Comparison of ENCODE assay signal across 1 cellular context in the genomic region with DNA sequence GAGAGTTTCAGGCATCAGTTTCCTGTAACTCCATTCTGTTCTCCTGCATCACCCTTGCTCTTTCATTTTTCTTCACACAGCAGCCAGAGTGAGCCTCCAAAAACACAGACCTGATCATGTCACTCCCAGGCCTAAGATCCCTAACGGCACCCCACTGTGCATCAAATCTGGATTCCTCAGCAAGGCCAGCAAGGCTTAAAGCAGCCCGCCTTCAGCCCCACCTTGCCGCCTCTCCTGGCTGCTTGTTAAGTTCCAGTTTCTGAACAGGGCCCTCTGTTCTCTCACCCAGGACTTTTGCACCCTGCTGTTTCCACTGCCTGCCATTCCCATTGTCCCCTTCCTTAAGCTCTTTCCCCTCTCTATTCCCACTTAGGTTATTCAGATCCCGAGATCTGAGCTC.
TF ChIP-seq lines count a peak whose summit lies in the region.

No MANE protein-coding gene starts in this region.

TF ChIP-seq in GM23338, 12 proteins besides CTCF, POLR2A, EP300 and RAD21 (continued from another document):
- TF ChIP-seq, protein P1, sequence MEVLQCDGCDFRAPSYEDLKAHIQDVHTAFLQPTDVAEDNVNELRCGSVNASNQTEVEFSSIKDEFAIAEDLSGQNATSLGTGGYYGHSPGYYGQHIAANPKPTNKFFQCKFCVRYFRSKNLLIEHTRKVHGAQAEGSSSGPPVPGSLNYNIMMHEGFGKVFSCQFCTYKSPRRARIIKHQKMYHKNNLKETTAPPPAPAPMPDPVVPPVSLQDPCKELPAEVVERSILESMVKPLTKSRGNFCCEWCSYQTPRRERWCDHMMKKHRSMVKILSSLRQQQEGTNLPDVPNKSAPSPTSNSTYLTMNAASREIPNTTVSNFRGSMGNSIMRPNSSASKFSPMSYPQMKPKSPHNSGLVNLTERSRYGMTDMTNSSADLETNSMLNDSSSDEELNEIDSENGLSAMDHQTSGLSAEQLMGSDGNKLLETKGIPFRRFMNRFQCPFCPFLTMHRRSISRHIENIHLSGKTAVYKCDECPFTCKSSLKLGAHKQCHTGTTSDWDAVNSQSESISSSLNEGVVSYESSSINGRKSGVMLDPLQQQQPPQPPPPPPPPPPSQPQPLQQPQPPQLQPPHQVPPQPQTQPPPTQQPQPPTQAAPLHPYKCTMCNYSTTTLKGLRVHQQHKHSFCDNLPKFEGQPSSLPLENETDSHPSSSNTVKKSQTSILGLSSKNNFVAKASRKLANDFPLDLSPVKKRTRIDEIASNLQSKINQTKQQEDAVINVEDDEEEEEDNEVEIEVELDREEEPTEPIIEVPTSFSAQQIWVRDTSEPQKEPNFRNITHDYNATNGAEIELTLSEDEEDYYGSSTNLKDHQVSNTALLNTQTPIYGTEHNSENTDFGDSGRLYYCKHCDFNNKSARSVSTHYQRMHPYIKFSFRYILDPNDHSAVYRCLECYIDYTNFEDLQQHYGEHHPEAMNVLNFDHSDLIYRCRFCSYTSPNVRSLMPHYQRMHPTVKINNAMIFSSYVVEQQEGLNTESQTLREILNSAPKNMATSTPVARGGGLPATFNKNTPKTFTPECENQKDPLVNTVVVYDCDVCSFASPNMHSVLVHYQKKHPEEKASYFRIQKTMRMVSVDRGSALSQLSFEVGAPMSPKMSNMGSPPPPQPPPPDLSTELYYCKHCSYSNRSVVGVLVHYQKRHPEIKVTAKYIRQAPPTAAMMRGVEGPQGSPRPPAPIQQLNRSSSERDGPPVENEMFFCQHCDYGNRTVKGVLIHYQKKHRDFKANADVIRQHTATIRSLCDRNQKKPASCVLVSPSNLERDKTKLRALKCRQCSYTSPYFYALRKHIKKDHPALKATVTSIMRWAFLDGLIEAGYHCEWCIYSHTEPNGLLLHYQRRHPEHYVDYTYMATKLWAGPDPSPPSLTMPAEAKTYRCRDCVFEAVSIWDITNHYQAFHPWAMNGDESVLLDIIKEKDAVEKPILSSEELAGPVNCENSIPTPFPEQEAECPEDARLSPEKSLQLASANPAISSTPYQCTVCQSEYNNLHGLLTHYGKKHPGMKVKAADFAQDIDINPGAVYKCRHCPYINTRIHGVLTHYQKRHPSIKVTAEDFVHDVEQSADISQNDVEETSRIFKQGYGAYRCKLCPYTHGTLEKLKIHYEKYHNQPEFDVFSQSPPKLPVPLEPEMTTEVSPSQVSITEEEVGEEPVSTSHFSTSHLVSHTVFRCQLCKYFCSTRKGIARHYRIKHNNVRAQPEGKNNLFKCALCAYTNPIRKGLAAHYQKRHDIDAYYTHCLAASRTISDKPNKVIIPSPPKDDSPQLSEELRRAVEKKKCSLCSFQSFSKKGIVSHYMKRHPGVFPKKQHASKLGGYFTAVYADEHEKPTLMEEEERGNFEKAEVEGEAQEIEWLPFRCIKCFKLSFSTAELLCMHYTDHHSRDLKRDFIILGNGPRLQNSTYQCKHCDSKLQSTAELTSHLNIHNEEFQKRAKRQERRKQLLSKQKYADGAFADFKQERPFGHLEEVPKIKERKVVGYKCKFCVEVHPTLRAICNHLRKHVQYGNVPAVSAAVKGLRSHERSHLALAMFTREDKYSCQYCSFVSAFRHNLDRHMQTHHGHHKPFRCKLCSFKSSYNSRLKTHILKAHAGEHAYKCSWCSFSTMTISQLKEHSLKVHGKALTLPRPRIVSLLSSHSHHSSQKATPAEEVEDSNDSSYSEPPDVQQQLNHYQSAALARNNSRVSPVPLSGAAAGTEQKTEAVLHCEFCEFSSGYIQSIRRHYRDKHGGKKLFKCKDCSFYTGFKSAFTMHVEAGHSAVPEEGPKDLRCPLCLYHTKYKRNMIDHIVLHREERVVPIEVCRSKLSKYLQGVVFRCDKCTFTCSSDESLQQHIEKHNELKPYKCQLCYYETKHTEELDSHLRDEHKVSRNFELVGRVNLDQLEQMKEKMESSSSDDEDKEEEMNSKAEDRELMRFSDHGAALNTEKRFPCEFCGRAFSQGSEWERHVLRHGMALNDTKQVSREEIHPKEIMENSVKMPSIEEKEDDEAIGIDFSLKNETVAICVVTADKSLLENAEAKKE (CRISPR knock-in tag; IDR thresholded peaks at IDR 0.05), result no peak
- TF ChIP-seq STAT1 (IDR thresholded peaks at IDR 0.05; ENCODE audit: unreplicated experiment) (no peak), JUNB (IDR thresholded peaks at IDR 0.05; ENCODE audit: unreplicated experiment) (no peak), ZNF114 (CRISPR knock-in tag; IDR thresholded peaks at IDR 0.05) (no peak), EZH2phosphoT487 (IDR thresholded peaks at IDR 0.05; ENCODE audit: unreplicated experiment) (no peak), EZH2 (IDR thresholded peaks at IDR 0.05; ENCODE audit: low read depth, unreplicated experiment) (no peak)
- TF ChIP-seq, protein P2, sequence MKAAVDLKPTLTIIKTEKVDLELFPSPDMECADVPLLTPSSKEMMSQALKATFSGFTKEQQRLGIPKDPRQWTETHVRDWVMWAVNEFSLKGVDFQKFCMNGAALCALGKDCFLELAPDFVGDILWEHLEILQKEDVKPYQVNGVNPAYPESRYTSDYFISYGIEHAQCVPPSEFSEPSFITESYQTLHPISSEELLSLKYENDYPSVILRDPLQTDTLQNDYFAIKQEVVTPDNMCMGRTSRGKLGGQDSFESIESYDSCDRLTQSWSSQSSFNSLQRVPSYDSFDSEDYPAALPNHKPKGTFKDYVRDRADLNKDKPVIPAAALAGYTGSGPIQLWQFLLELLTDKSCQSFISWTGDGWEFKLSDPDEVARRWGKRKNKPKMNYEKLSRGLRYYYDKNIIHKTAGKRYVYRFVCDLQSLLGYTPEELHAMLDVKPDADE (IDR thresholded peaks at IDR 0.05), result no peak
- TF ChIP-seq, protein P3, sequence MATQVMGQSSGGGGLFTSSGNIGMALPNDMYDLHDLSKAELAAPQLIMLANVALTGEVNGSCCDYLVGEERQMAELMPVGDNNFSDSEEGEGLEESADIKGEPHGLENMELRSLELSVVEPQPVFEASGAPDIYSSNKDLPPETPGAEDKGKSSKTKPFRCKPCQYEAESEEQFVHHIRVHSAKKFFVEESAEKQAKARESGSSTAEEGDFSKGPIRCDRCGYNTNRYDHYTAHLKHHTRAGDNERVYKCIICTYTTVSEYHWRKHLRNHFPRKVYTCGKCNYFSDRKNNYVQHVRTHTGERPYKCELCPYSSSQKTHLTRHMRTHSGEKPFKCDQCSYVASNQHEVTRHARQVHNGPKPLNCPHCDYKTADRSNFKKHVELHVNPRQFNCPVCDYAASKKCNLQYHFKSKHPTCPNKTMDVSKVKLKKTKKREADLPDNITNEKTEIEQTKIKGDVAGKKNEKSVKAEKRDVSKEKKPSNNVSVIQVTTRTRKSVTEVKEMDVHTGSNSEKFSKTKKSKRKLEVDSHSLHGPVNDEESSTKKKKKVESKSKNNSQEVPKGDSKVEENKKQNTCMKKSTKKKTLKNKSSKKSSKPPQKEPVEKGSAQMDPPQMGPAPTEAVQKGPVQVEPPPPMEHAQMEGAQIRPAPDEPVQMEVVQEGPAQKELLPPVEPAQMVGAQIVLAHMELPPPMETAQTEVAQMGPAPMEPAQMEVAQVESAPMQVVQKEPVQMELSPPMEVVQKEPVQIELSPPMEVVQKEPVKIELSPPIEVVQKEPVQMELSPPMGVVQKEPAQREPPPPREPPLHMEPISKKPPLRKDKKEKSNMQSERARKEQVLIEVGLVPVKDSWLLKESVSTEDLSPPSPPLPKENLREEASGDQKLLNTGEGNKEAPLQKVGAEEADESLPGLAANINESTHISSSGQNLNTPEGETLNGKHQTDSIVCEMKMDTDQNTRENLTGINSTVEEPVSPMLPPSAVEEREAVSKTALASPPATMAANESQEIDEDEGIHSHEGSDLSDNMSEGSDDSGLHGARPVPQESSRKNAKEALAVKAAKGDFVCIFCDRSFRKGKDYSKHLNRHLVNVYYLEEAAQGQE (IDR thresholded peaks at IDR 0.05; ENCODE audit: unreplicated experiment), result no peak
